In genomic region chrX:82585868-82586267, GRCh38 we compare ENCODE assay signal across 21 cellular contexts.
"Had no signal": no experiment of that assay in that cellular context is flagged by ENCODE, and none has a peak within 500 bp of the region (broad histone marks: within the 10 kb centered on the region; RNA-seq: fewer than 3 reads in every experiment).

No MANE protein-coding gene starts in this region.

- DNase-seq: hypothalamus; immature natural killer cell; islet precursor cell; left ventricle myocardium inferior; mesendoderm; naive thymus-derived CD4-positive, alpha-beta T cell; ovary; posterior cingulate gyrus; retina; right cardiac atrium; stimulated activated CD4-positive, alpha-beta T cell treated with anti-CD3 and anti-CD28 coated beads, Interleukin-12 subunit alpha, Interleukin-12 subunit beta, amount 100 ng/mL, for 4 hours; stimulated activated CD4-positive, alpha-beta T cell treated with anti-CD3 and anti-CD28 coated beads, Interleukin-15, amount 100 ng/mL, for 24 hours; stimulated activated CD4-positive, alpha-beta T cell treated with anti-CD3 and anti-CD28 coated beads, Interleukin-2, amount 100 ng/mL, for 24 hours; stimulated activated CD4-positive, alpha-beta T cell treated with anti-CD3 and anti-CD28 coated beads, Interleukin-4, amount 100 ng/mL, for 1 hour; stimulated activated naive B cell treated with anti-CD40 and anti-IgM and Interleukin-4, amounts not matched to agents 10 μg/mL and 1 μg/mL and 100 μg/mL, for 72 hours; stimulated activated naive CD8-positive, alpha-beta T cell treated with anti-CD3 and anti-CD28 coated beads, Interleukin-15, Interleukin-2, amounts not matched to agents 100 U/mL and 50 U/mL, for 24 hours; stomach; testis; thyroid gland; transverse colon; upper lobe of left lung had no signal
